In the genomic region with DNA sequence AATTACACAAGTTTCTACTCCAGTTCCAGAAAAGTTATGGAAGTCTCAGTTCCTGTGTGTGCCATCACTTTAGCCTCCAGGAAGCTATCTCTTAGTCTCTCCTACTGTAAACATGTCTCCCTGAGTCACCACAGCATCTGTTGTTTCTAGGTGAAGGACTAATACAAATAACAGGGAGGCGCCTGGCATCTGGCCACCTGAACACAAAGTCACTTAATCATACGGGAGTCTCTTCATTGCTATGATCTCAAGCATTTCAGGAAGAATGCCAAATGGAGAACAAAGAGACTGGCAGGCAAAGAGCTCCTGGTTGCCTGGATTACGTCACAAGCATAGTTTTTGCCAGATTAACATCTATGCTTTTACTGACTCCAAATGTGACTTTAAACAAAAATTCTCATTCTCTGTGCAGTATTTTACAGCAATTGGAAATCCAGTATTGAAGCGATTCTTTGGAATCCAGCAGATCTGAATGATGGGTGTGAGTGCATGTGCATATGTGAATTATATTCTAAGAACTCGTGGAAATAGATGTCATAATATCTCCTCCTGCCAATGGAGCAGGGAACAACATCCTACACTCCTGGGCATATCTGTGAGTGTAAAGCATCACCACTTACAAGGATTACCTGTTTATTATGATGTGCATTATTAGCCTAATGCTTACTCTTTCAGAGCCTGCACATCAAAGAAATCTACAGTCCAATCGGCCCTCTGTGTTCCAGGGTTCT, we compare ENCODE assay signal across 8 cellular contexts.
DNase-seq lines count a peak whose midpoint lies in the region; ATAC-seq and TF ChIP-seq lines count a peak whose summit lies in the region.

No MANE protein-coding gene starts in this region.

- H3K9me3 ChIP-seq in GM23248 (ENCODE audit: low read depth) (peaks cover 6% of the 10 kb centered on the region), neuronal stem cell (replicated peaks in 1 of 2; ENCODE audit: control insufficient read depth in 2 of 2, insufficient read depth in 1 of 2, low read depth in 1 of 2, low read length in 2 of 2) (peaks cover 0 to 3% of the 10 kb centered on the region in 2 donors)

- no peak overlapping the region for H2BK15ac ChIP-seq in neuronal stem cell (ENCODE audit: low read length)

- TF ChIP-seq CTCF in epithelial cell of esophagus (IDR thresholded peaks at IDR 0.05; ENCODE audit: insufficient read depth, low read depth, low read length, missing control alignments) (no peak), GM20000 (IDR thresholded peaks at IDR 0.05; ENCODE audit: extremely low read depth, missing control alignments) (no peak)

- no peak overlapping the region for H3K18ac ChIP-seq in neuronal stem cell (ENCODE audit: low read length)

- H3K4ac ChIP-seq in neuronal stem cell (ENCODE audit: low read length) = no peak overlapping the region

- H3K9ac ChIP-seq in GM23248 (no peak overlapping the region), neuronal stem cell (ENCODE audit: low read depth, low read length, poor library complexity) (no peak overlapping the region)

- no peaks in the 10 kb centered on the region for H3K36me3 Mint-ChIP-seq in immature natural killer cell

- H3K79me2 ChIP-seq in GM23248 (ENCODE audit: insufficient read depth) = no peaks in the 10 kb centered on the region

- H3K79me1 ChIP-seq in neuronal stem cell (ENCODE audit: low read depth, low read length) = no peaks in the 10 kb centered on the region

- in situ Hi-C loops in GM23248 (cut with MboI) = no loop called here

- WGBS in GM23248 (ENCODE audit: low coverage in 1 of 2, low lambda C conversion rate in 2 of 2, missing lambda C conversion rate in 2 of 2), 2 experiments = 3 to 4% methylated on average over 6 of the region's 6 CpGs
- WGBS in neuronal stem cell (ENCODE audit: extremely low coverage in 2 of 2, insufficient read length in 2 of 2, insufficient replicate concordance in 1 of 2), 2 donors = no CpG with 5 or more reads among the region's 6 CpGs

- no peak overlapping the region for H4K91ac ChIP-seq in neuronal stem cell (ENCODE audit: low read depth, low read length, poor library complexity)

- no peak overlapping the region for H2BK120ac ChIP-seq in neuronal stem cell (ENCODE audit: low read depth, low read length)

- peaks cover 0 to 14% (median 4%) of the 10 kb centered on the region in 6 donors for H3K9me3 Mint-ChIP-seq in immature natural killer cell

- H4K20me1 ChIP-seq in GM23248 (ENCODE audit: insufficient read depth) = no peaks in the 10 kb centered on the region

- H2AFZ ChIP-seq in GM23248 (no peak overlapping the region), neuronal stem cell (ENCODE audit: low read length) (peak overlapping the region; percentile 16)

- no peak for ATAC-seq in HG03095 (IDR thresholded peaks at IDR 0.05; ENCODE audit: unreplicated experiment)

- no peak overlapping the region for H3K4me3 Mint-ChIP-seq in immature natural killer cell

- no peaks in the 10 kb centered on the region for H3F3A ChIP-seq in GM23248 (ENCODE audit: insufficient read depth)

- H3K14ac ChIP-seq in neuronal stem cell (ENCODE audit: low read length) = no peak overlapping the region

- no peaks in the 10 kb centered on the region for H3K36me3 ChIP-seq in GM23248 (ENCODE audit: low read depth)
- no peaks in the 10 kb centered on the region for H3K36me3 ChIP-seq in neuronal stem cell (replicated peaks in 1 of 2; ENCODE audit: control insufficient read depth in 2 of 2, insufficient read depth in 2 of 2, low read length in 2 of 2)

- no peak overlapping the region for H3K27ac Mint-ChIP-seq in immature natural killer cell

- no peak overlapping the region for H2AK5ac ChIP-seq in neuronal stem cell (ENCODE audit: low read depth, low read length)

- no peak overlapping the region for H3K23ac ChIP-seq in neuronal stem cell (ENCODE audit: low read depth, low read length, poor library complexity)

- H3K27ac ChIP-seq in GM23248 (no peak overlapping the region), neuronal stem cell (replicated peaks; ENCODE audit: low read length) (peak overlapping the region; percentile 9)

- no peak overlapping the region for H4K8ac ChIP-seq in neuronal stem cell (ENCODE audit: low read depth, low read length)

- H3K27me3 ChIP-seq in GM23248 (replicated peaks; ENCODE audit: insufficient read depth) (no peaks in the 10 kb centered on the region), neuronal stem cell (ENCODE audit: control insufficient read depth in 3 of 3, insufficient read depth in 3 of 3, low read depth in 1 of 3, low read length in 3 of 3) (no peaks in the 10 kb centered on the region)

- no peaks in the 10 kb centered on the region for H3K27me3 Mint-ChIP-seq in immature natural killer cell (ENCODE audit: low read depth in 3 of 3)

- H3K9me2 ChIP-seq in GM23248 (ENCODE audit: insufficient read depth) = no peaks in the 10 kb centered on the region

- H3K4me2 ChIP-seq in GM23248 (ENCODE audit: unreplicated experiment) (no peak overlapping the region), neuronal stem cell (ENCODE audit: insufficient read depth, low read length, poor library complexity, severe bottlenecking) (no peak overlapping the region)

- DNase-seq in GM23248 (peak; percentile 22), NCI-H774 (lab: John Stamatoyannopoulos, UW) (peak; percentile 85), epithelial cell of esophagus (ENCODE audit: low read depth) (peak; percentile 100), neuronal stem cell (ENCODE audit: low spot score) (no peak), immature natural killer cell (no peak), GM20000 (ENCODE audit: low spot score) (no peak)
- no peak for DNase-seq in activated CD4-positive, alpha-beta T cell treated with anti-CD3 and anti-CD28 coated beads for 48 hours

- H3K4me1 ChIP-seq in GM23248 (ENCODE audit: insufficient read depth) = no peaks in the 10 kb centered on the region
- peaks cover 0 to 1% of the 10 kb centered on the region in 2 donors for H3K4me1 ChIP-seq in neuronal stem cell (ENCODE audit: control insufficient read depth in 2 of 2, insufficient read depth in 1 of 2, low read depth in 1 of 2, low read length in 2 of 2)

- H2BK5ac ChIP-seq in neuronal stem cell (ENCODE audit: low read length) = no peak overlapping the region

- H3K4me1 Mint-ChIP-seq in immature natural killer cell = no peaks in the 10 kb centered on the region

- no peak overlapping the region for H2BK12ac ChIP-seq in neuronal stem cell (ENCODE audit: low read length)

- no peak overlapping the region for H3K4me3 ChIP-seq in GM23248
- H3K4me3 ChIP-seq in epithelial cell of esophagus (ENCODE audit: low read length) = no peak overlapping the region
- no peak overlapping the region for H3K4me3 ChIP-seq in neuronal stem cell (ENCODE audit: low read length in 2 of 2)

Comparison
In these comparisons a context has a peak if more than half of its experiments do, and no peak if none do; other contexts are left out.
1. DNase-seq: peak in GM23248 (single experiment), NCI-H774 (single experiment) and epithelial cell of esophagus (single experiment); none in neuronal stem cell (single experiment), immature natural killer cell (0 of 3), activated CD4-positive, alpha-beta T cell treated with anti-CD3 and anti-CD28 coated beads for 48 hours (single experiment) and GM20000 (single experiment).